8 cellular contexts compared by ENCODE assay signal in the genomic region with DNA sequence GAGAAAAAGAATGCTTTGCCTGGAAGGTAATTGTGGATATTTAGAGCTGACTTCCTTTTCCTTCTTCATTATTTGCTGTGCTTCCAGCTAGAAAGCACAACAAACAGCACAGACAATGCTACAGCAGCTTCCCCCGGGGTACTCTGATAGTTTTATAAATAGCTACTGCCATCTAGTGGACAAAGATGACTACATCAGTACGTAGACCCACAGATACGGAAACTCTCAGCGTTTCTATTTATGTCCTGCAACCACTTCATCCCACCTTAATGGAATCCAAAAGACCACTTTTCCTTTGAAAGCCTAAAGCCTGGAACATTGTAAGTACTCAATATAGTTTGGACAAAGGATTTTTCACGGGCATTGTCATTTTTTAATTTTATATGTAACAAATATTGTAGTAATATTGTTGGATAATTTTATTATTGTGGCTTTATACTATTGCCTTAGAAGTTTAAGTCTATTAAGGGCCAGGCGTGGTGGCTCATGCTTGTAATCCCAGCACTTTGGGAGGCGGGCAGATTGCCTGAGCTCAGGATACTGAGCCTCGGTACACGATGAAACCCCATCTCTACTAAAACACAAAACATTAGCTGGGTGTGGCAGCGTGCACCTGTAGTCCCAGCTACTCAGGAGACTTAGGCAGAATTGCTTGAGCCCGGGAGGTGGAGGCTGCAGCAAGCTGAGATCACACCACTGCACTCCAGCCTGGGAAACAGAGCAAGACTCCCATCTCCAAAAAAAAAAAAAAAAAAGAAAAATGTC. TPM values are rescaled to one million over a fixed set of nuclear protein-coding genes. Genes with fewer than 3 reads are reported as not detected.
DNase-seq lines count a peak whose midpoint lies in the region; ATAC-seq and FAIRE-seq lines count a peak whose summit lies in the region.

No MANE protein-coding gene starts in this region.

- in situ Hi-C loops in SK-MEL-5 (cut with HindIII; ENCODE audit: low pct_unique_long_range_greater_than_20kb, low sequenced_read_pairs): no loop called here

- peak; percentile 83 for DNase-seq in Ammon's horn (ENCODE audit: low spot score)
- no peak for DNase-seq in GM18507 (ENCODE audit: extremely low spot score, insufficient read length, low read depth)
- peak; percentile 70 for DNase-seq in NCI-H1417 treated with DMSO at 0.1 percent for 48 hours (lab: John Stamatoyannopoulos, UW)
- DNase-seq in SK-MEL-5 (ENCODE audit: low read depth, low spot score): peak; percentile 79
- peak; percentile 83 for DNase-seq in dedifferentiated amniotic fluid mesenchymal stem cell (ENCODE audit: extremely low spot score)
- peak; percentile 72 to 79 for DNase-seq in lung microvascular endothelial cell (ENCODE audit: low read depth in 2 of 2)

- peak; percentile 60 for FAIRE-seq in GM18507 (lab: Jason Lieb, UNC)

- ATAC-seq in HG02870 (IDR thresholded peaks at IDR 0.05; ENCODE audit: unreplicated experiment) (peak; percentile 56), HG02571 (IDR thresholded peaks at IDR 0.05; ENCODE audit: unreplicated experiment) (no peak)

RNA-seq across cellular contexts. Expression of a gene that starts 7.5 kb away (rescaled TPM):
- total RNA-seq in SK-MEL-5 (2014; rRNA removed; shearing (Covaris generic)): 5,337 and 5,709 TPM in 2 replicates
- 2,671 and 3,644 TPM in 2 replicates for polyA plus RNA-seq in SK-MEL-5 (2015; cell fraction: cytosol; rRNA removed)
- 1,833 and 2,507 TPM in 2 replicates for polyA plus RNA-seq in SK-MEL-5 (2015; cell fraction: nucleus; rRNA removed)
- 1,264 and 1,937 TPM in 2 replicates for total RNA-seq in lung microvascular endothelial cell
